Comparison of ENCODE assay signal across 8 cellular contexts in the genomic region with DNA sequence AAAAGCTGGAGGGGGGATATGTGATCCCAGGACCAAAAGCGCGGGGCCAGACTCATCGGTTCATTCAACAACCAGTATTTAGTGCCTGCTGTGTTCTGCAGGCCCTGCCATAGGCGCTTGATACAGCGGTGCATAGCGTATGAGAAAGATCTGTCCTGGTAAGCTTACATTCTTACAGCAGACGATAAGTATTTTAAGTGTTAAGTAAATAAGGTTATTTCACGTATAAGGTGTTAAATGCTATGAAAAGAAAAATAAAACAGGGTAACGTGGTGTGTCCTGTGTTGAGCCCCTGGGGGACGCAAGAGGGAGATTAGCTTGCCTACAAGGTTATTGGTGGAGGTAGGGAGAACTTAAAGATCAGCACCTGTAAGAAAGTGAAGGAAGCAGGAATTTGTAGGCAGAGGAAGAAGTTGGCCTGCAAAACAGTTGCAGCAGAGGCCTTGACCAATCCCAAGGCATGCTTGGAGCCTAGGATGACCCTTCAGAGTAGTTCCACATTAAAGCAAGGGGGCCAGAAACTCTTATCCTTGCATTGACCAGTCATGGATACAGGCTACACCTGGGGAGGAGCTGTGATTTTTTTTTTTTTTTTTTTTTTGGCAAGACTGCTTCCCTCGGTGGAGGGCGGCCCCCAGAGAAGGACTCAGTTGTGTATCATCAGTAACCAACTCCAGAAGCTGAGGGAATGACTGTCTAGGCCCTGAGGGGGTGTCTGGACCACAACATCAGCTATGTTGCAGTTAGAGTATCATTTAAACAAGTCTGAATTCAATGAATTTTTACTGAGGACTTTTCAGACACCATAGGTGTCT. TPM values are rescaled to one million over a fixed set of nuclear protein-coding genes. Genes with fewer than 3 reads are reported as not detected.
DNase-seq lines count a peak whose midpoint lies in the region; ATAC-seq and TF ChIP-seq lines count a peak whose summit lies in the region.

No MANE protein-coding gene starts in this region.

- peaks cover 0 to 3% of the 10 kb centered on the region in 2 donors for H3K36me3 ChIP-seq in duodenal mucosa (ENCODE audit: control insufficient read depth in 1 of 2, insufficient read depth in 2 of 2, low read length in 2 of 2)

- POLR2A ChIA-PET in activated CD4-positive, alpha-beta T cell treated with anti-CD3 and anti-CD28 coated beads for 36 hours (lab: Charles Lee), result interaction anchor here (0.6 to 2.5 kb wide), 4 partner anchors 75 to 733 kb away, joined by 3 to 19 read pairs (median 4); partner anchors contain the start of genes PGM2L1, POLD3 and RAB6A

- H3K27ac ChIP-seq in duodenal mucosa (ENCODE audit: low read depth, low read length), result peak overlapping the region; percentile 97

- H3K36me3 Mint-ChIP-seq in activated CD4-positive, alpha-beta T cell treated with anti-CD3 and anti-CD28 coated beads for 36 hours (ENCODE audit: low read depth), result no peaks in the 10 kb centered on the region
- H3K36me3 Mint-ChIP-seq in nephron (ENCODE audit: low read depth), result peaks cover 37% of the 10 kb centered on the region

- CTCF ChIA-PET in activated CD4-positive, alpha-beta T cell treated with anti-CD3 and anti-CD28 coated beads for 36 hours (lab: Charles Lee), result interaction anchor here (0.9 to 3.5 kb wide), 8 partner anchors 9 to 172 kb away, joined by 3 to 13 read pairs (median 6); no protein-coding TSS in a partner anchor

- H3K4me1 Mint-ChIP-seq in activated CD4-positive, alpha-beta T cell treated with anti-CD3 and anti-CD28 coated beads for 36 hours, result peaks cover 22% of the 10 kb centered on the region
- peaks cover 18% of the 10 kb centered on the region for H3K4me1 Mint-ChIP-seq in nephron

- intact Hi-C loops in activated CD4-positive, alpha-beta T cell treated with anti-CD3 and anti-CD28 coated beads for 36 hours (cut with DNase I, micrococcal nuclease), result loop anchor here (1.0 to 5.0 kb wide), 16 partner anchors 95 to 1321 kb away; partner anchors contain the start of genes PGM2L1 (in 2 of the 2), POLD3 (in 2 of the 2), C2CD3 (in 1 of the 2) and COA4 (in 1 of the 2)
- intact Hi-C loops in posterior vena cava (cut with DNase I), result no loop called here

- H3K9me3 ChIP-seq in duodenal mucosa (ENCODE audit: control insufficient read depth in 1 of 2, low read length in 2 of 2), result no peaks in the 10 kb centered on the region

- peak overlapping the region; percentile 79 to 86 for H3K4me3 ChIP-seq in duodenal mucosa (ENCODE audit: low read depth in 1 of 2, low read length in 2 of 2)

- TF ChIP-seq CTCF in nephron (IDR thresholded peaks at IDR 0.05; ENCODE audit: unreplicated experiment in 3 of 3), result no peak

- peak overlapping the region; percentile 76 for H3K27ac Mint-ChIP-seq in activated CD4-positive, alpha-beta T cell treated with anti-CD3 and anti-CD28 coated beads for 36 hours
- peak overlapping the region; percentile 59 to 85 (median 84) for H3K27ac Mint-ChIP-seq in nephron

- DNase-seq in activated CD4-positive, alpha-beta T cell treated with anti-CD3 and anti-CD28 coated beads for 36 hours, result peak; percentile 19
- no peak for DNase-seq in activated CD4-positive, alpha-beta T cell treated with anti-CD3 and anti-CD28 coated beads, Interleukin-2, amount 50 U/mL, for 48 hours
- DNase-seq in NCI-H82 treated with DMSO at 0.1 percent for 48 hours (lab: John Stamatoyannopoulos, UW; ENCODE audit: unreplicated experiment), result peak; percentile 27
- no peak for DNase-seq in posterior vena cava (ENCODE audit: low spot score)

- peak overlapping the region; percentile 67 to 95 for H3K9ac ChIP-seq in duodenal mucosa (ENCODE audit: low read depth in 1 of 2, low read length in 2 of 2)

- peaks cover 2% of the 10 kb centered on the region for H3K9me3 Mint-ChIP-seq in activated CD4-positive, alpha-beta T cell treated with anti-CD3 and anti-CD28 coated beads for 36 hours (ENCODE audit: low read depth)
- peaks cover 28% of the 10 kb centered on the region for H3K9me3 Mint-ChIP-seq in nephron

- H3K27me3 Mint-ChIP-seq in activated CD4-positive, alpha-beta T cell treated with anti-CD3 and anti-CD28 coated beads for 36 hours, result no peaks in the 10 kb centered on the region
- no peaks in the 10 kb centered on the region for H3K27me3 Mint-ChIP-seq in nephron (ENCODE audit: low read depth)

- H3K4me3 Mint-ChIP-seq in activated CD4-positive, alpha-beta T cell treated with anti-CD3 and anti-CD28 coated beads for 36 hours, result peak overlapping the region; percentile 73
- H3K4me3 Mint-ChIP-seq in nephron, result peak overlapping the region; percentile 81 to 85 (median 81)

- peaks cover 5 to 13% of the 10 kb centered on the region in 2 donors for H3K4me1 ChIP-seq in duodenal mucosa (ENCODE audit: control insufficient read depth in 1 of 2, insufficient read depth in 2 of 2, low read length in 2 of 2)

- ATAC-seq in activated CD4-positive, alpha-beta T cell treated with anti-CD3 and anti-CD28 coated beads for 36 hours, result no peak
- ATAC-seq in GM19395 (IDR thresholded peaks at IDR 0.05; ENCODE audit: unreplicated experiment) (no peak), HG03159 (IDR thresholded peaks at IDR 0.05; ENCODE audit: unreplicated experiment) (no peak)

- H3K27me3 ChIP-seq in duodenal mucosa (ENCODE audit: control insufficient read depth in 1 of 2, insufficient read depth in 2 of 2, low read length in 2 of 2), result no peaks in the 10 kb centered on the region

RNA-seq across cellular contexts. Expression of gene LIPT2, which starts 0.5 kb away (rescaled TPM):
- 1 to 10 TPM; 4.2 to 5.0 TPM for total RNA-seq in activated CD4-positive, alpha-beta T cell treated with anti-CD3 and anti-CD28 coated beads for 36 hours
- total RNA-seq in posterior vena cava, result 1 to 10 TPM; 1.2 to 1.4 TPM

RNA-seq across cellular contexts. Expression of gene KCNE3, which starts 26.7 kb away (rescaled TPM):
- not detected for total RNA-seq in activated CD4-positive, alpha-beta T cell treated with anti-CD3 and anti-CD28 coated beads for 36 hours
- 1 to 10 TPM; 2.6 to 7.3 TPM for total RNA-seq in posterior vena cava

Comparison
In these comparisons a context has a peak if more than half of its experiments do, and no peak if none do; other contexts are left out.
1. DNase-seq: peak in activated CD4-positive, alpha-beta T cell treated with anti-CD3 and anti-CD28 coated beads for 36 hours (single experiment) and NCI-H82 treated with DMSO at 0.1 percent for 48 hours (single experiment); none in activated CD4-positive, alpha-beta T cell treated with anti-CD3 and anti-CD28 coated beads, Interleukin-2, amount 50 U/mL, for 48 hours (0 of 2) and posterior vena cava (single experiment).
2. intact Hi-C loops: an anchor here in activated CD4-positive, alpha-beta T cell treated with anti-CD3 and anti-CD28 coated beads for 36 hours (1.0 to 5.0 kb wide); none called in posterior vena cava.